ENCODE assay signal across 8 cellular contexts in the genomic region with DNA sequence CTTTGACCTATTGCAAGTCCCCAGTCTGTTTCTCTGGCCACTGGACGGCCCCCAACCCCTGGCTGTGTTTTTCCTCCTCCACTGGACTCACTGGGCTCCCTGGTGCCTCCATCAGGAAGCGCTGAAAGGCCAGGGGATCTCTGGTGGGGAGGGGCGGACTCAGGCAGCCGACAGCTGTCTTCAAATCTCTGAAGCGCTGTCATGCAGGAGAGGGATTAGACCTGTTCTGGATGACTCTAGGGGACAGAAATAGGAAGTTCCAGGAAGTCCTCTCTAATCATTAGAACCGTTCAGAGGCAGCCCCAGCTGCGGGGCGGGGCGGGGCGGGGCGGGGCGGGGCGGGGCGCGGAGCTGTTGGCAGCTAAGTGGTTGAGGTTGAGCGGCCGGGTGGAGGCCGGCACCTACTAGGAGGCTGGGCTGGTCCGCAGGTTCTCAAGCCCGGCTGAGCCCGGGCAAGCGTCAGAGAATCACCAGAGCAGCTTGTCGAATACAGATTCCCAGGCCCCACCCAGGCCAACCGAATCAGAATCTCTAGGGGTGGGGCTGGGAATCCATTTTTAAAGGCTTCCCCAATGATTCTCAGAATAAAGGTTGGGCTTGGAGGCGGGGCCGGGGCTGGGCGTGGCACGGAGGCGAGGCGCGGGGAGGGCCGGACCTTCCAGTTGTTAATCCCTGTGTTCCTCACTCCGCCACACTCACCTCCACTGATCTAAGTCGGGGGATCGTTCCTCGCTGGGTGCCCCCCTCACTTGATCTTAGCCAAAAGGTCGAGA. TPM values are rescaled to one million over a fixed set of nuclear protein-coding genes. Genes with fewer than 3 reads are reported as not detected.
DNase-seq lines count a peak whose midpoint lies in the region; ATAC-seq lines count a peak whose summit lies in the region.

No MANE protein-coding gene starts in this region.

- 1 to 3% methylated on average over 37 of the region's 37 CpGs for WGBS in ectodermal cell, 2 experiments

- POLR2A ChIA-PET in activated CD4-positive, alpha-beta T cell treated with anti-CD3 and anti-CD28 coated beads for 36 hours (lab: Charles Lee) = interaction anchor here (1.5 to 1.8 kb wide), 2 partner anchors 12 to 32 kb away, joined by 3 to 4 read pairs; no protein-coding TSS in a partner anchor

- no peak overlapping the region for H3K27ac Mint-ChIP-seq in activated CD4-positive, alpha-beta T cell treated with anti-CD3 and anti-CD28 coated beads for 36 hours
- peak overlapping the region; percentile 24 for H3K27ac Mint-ChIP-seq in memory B cell

- H3K9me3 ChIP-seq in ectodermal cell (ENCODE audit: control insufficient read depth, low read length) = no peaks in the 10 kb centered on the region

- ATAC-seq in HG03025 (IDR thresholded peaks at IDR 0.05; ENCODE audit: low FRiP score, unreplicated experiment) = peak; percentile 57
- peak; percentile 62 for ATAC-seq in activated CD4-positive, alpha-beta T cell treated with anti-CD3 and anti-CD28 coated beads for 36 hours
- peak; percentile 69 for ATAC-seq in memory B cell (ENCODE audit: low read depth)

- H3K36me3 Mint-ChIP-seq in activated CD4-positive, alpha-beta T cell treated with anti-CD3 and anti-CD28 coated beads for 36 hours (ENCODE audit: low read depth) = no peaks in the 10 kb centered on the region
- no peaks in the 10 kb centered on the region for H3K36me3 Mint-ChIP-seq in memory B cell

- H3K27me3 ChIP-seq in ectodermal cell (ENCODE audit: control insufficient read depth, insufficient read depth, low read length, poor library complexity, severe bottlenecking) = peaks cover 34% of the 10 kb centered on the region

- peak overlapping the region; percentile 58 for H3K4me3 Mint-ChIP-seq in activated CD4-positive, alpha-beta T cell treated with anti-CD3 and anti-CD28 coated beads for 36 hours
- peak overlapping the region; percentile 88 for H3K4me3 Mint-ChIP-seq in memory B cell

- CTCF ChIA-PET in activated CD4-positive, alpha-beta T cell treated with anti-CD3 and anti-CD28 coated beads for 36 hours (lab: Charles Lee) = interaction anchor here (0.6 to 13.1 kb wide), 17 partner anchors 8 to 224 kb away, joined by 3 to 216 read pairs (median 11); partner anchors contain the start of genes CSRP1 and PHLDA3

- H3K4me1 ChIP-seq in ectodermal cell (ENCODE audit: control insufficient read depth, insufficient read depth, low read length) = peaks cover 22% of the 10 kb centered on the region

- peaks cover 19% of the 10 kb centered on the region for H3K4me1 Mint-ChIP-seq in activated CD4-positive, alpha-beta T cell treated with anti-CD3 and anti-CD28 coated beads for 36 hours
- H3K4me1 Mint-ChIP-seq in memory B cell = peaks cover 12% of the 10 kb centered on the region

- intact Hi-C loops in activated CD4-positive, alpha-beta T cell treated with anti-CD3 and anti-CD28 coated beads for 36 hours (cut with DNase I, micrococcal nuclease) = loop anchor here (1.0 kb wide), 3 partner anchors 26 to 45 kb away; no protein-coding TSS in a partner anchor

- peak overlapping the region; percentile 19 for H3K4me3 ChIP-seq in ectodermal cell (ENCODE audit: insufficient read depth, low read depth, low read length)

- DNase-seq in NCI-H1417 (lab: John Stamatoyannopoulos, UW) (peak; percentile 65 to 87 (median 85)), NCI-H1417 treated with DMSO at 0.1 percent for 48 hours (lab: John Stamatoyannopoulos, UW) (no peak), NCI-H2196 treated with DMSO at 0.1 percent for 48 hours (lab: John Stamatoyannopoulos, UW; ENCODE audit: unreplicated experiment) (peak; percentile 83), memory B cell (ENCODE audit: low spot score in 2 of 2) (peak; percentile 61 to 65)
- peak; percentile 80 for DNase-seq in activated CD4-positive, alpha-beta T cell treated with anti-CD3 and anti-CD28 coated beads for 36 hours
- peak; percentile 31 to 63 for DNase-seq in stimulated activated CD8-positive, alpha-beta memory T cell treated with anti-CD3 and anti-CD28 coated beads, Interleukin-2, amount 100 ng/mL, for 48 hours (ENCODE audit: low read depth in 2 of 2)

- H3K36me3 ChIP-seq in ectodermal cell (ENCODE audit: control insufficient read depth, insufficient read depth, low read length) = no peaks in the 10 kb centered on the region

- no peak overlapping the region for H3K27ac ChIP-seq in ectodermal cell (ENCODE audit: insufficient read depth, low read depth, low read length, poor library complexity, severe bottlenecking)

- peaks cover 22% of the 10 kb centered on the region for H3K27me3 Mint-ChIP-seq in activated CD4-positive, alpha-beta T cell treated with anti-CD3 and anti-CD28 coated beads for 36 hours
- H3K27me3 Mint-ChIP-seq in memory B cell = peaks cover 6% of the 10 kb centered on the region

- no peaks in the 10 kb centered on the region for H3K9me3 Mint-ChIP-seq in activated CD4-positive, alpha-beta T cell treated with anti-CD3 and anti-CD28 coated beads for 36 hours (ENCODE audit: low read depth)
- no peaks in the 10 kb centered on the region for H3K9me3 Mint-ChIP-seq in memory B cell

RNA-seq across cellular contexts. Expression of gene PHLDA3, which starts 11.4 kb away (rescaled TPM):
- 1 to 10 TPM; 2.2 to 3.5 TPM for total RNA-seq in activated CD4-positive, alpha-beta T cell treated with anti-CD3 and anti-CD28 coated beads for 36 hours
- polyA plus RNA-seq in ectodermal cell (2013, experiment 1 of 4) = 7.9 TPM
- 9.8 TPM for polyA plus RNA-seq in ectodermal cell (2013, experiment 2 of 4)
- polyA plus RNA-seq in ectodermal cell (2013, experiment 3 of 4) = 8.2 TPM
- 9.2 TPM for polyA plus RNA-seq in ectodermal cell (2013, experiment 4 of 4)

RNA-seq across cellular contexts. Expression of gene CSRP1, which starts 26.5 kb away (rescaled TPM):
- total RNA-seq in activated CD4-positive, alpha-beta T cell treated with anti-CD3 and anti-CD28 coated beads for 36 hours = 10 to 100 TPM; 49.2 to 50.7 TPM
- 9.0 TPM for polyA plus RNA-seq in ectodermal cell (2013, experiment 1 of 4)
- 7.9 TPM for polyA plus RNA-seq in ectodermal cell (2013, experiment 2 of 4)
- 7.4 TPM for polyA plus RNA-seq in ectodermal cell (2013, experiment 3 of 4)
- polyA plus RNA-seq in ectodermal cell (2013, experiment 4 of 4) = 9.0 TPM

RNA-seq across cellular contexts. Expression of gene NAV1, which starts 58.5 kb away (rescaled TPM):
- 1 to 10 TPM; 1.9 to 2.6 TPM for total RNA-seq in activated CD4-positive, alpha-beta T cell treated with anti-CD3 and anti-CD28 coated beads for 36 hours
- 87.6 TPM for polyA plus RNA-seq in ectodermal cell (2013, experiment 1 of 4)
- 157 TPM for polyA plus RNA-seq in ectodermal cell (2013, experiment 2 of 4)
- polyA plus RNA-seq in ectodermal cell (2013, experiment 3 of 4) = 76.4 TPM
- polyA plus RNA-seq in ectodermal cell (2013, experiment 4 of 4) = 108 TPM

RNA-seq across cellular contexts. Expression of gene TNNI1, which starts 58.9 kb away (rescaled TPM):
- not detected for total RNA-seq in activated CD4-positive, alpha-beta T cell treated with anti-CD3 and anti-CD28 coated beads for 36 hours
- 2.5 TPM for polyA plus RNA-seq in ectodermal cell (2013, experiment 1 of 4)
- 2.7 TPM for polyA plus RNA-seq in ectodermal cell (2013, experiment 2 of 4)
- 5.3 TPM for polyA plus RNA-seq in ectodermal cell (2013, experiment 3 of 4)
- polyA plus RNA-seq in ectodermal cell (2013, experiment 4 of 4) = 2.6 TPM
